Comparison of ENCODE assay signal across 8 cellular contexts in genomic region chr11:27234043-27234668, GRCh38.
DNase-seq lines count a peak whose midpoint lies in the region; ATAC-seq and TF ChIP-seq lines count a peak whose summit lies in the region.

No MANE protein-coding gene starts in this region.

- no peaks in the 10 kb centered on the region for H3K27me3 ChIP-seq in heart right ventricle

- H3K4me3 ChIP-seq in GM12864 (ENCODE audit: low read depth, low read length): peak overlapping the region; percentile 1; the same call in 1 of the 2 replicates
- peak overlapping the region in 1 of 10 donors; percentile 19 for H3K4me3 ChIP-seq in heart right ventricle

- 67 to 73% methylated on average over 10 of the region's 10 CpGs for WGBS in heart right ventricle, 2 donors

- intact Hi-C loops in heart right ventricle (cut with DNase I): no loop called here

- TF ChIP-seq CTCF in GM12864 (IDR thresholded peaks at IDR 0.05; ENCODE audit: low read depth, low read length, missing control alignments) (no peak), heart right ventricle (IDR thresholded peaks at IDR 0.05) (no peak)

- H3K9me3 ChIP-seq in heart right ventricle: no peaks in the 10 kb centered on the region

- peaks cover 0 to 29% (median 0%) of the 10 kb centered on the region in 9 donors for H3K4me1 ChIP-seq in heart right ventricle

- H3K27ac ChIP-seq in heart right ventricle: peak overlapping the region in 8 of 10 donors; percentile 3 to 84 (median 68)

- peak; percentile 95 for ATAC-seq in GM21528 (IDR thresholded peaks at IDR 0.05; ENCODE audit: low FRiP score, unreplicated experiment)
- peak; percentile 96 for ATAC-seq in HG03575 (IDR thresholded peaks at IDR 0.05; ENCODE audit: extremely low read depth, insufficient number of reproducible peaks, low FRiP score, unreplicated experiment)
- ATAC-seq in heart right ventricle: peak in 7 of 8 donors; percentile 63 to 92 (median 79)

- DNase-seq in GM12864 (ENCODE audit: low read depth) (peak; percentile 91), RPMI7951 (ENCODE audit: low read depth) (peak; percentile 97), heart right ventricle (peak in 1 of 2 donors; percentile 27), medulla oblongata (ENCODE audit: extremely low spot score) (no peak), COR-L47 (lab: John Stamatoyannopoulos, UW) (no peak)
- DNase-seq in stimulated activated CD4-positive, alpha-beta T cell treated with anti-CD3 and anti-CD28 coated beads, Interleukin-1b, Interleukin-23, amount 100 ng/mL, for 48 hours: no peak

- no peaks in the 10 kb centered on the region for H3K36me3 ChIP-seq in heart right ventricle

Comparison
In these comparisons a context has a peak if more than half of its experiments do, and no peak if none do; other contexts are left out.
1. DNase-seq: peak in GM12864 (single experiment) and RPMI7951 (single experiment); none in stimulated activated CD4-positive, alpha-beta T cell treated with anti-CD3 and anti-CD28 coated beads, Interleukin-1b, Interleukin-23, amount 100 ng/mL, for 48 hours (single experiment), medulla oblongata (single experiment) and COR-L47 (single experiment).
2. Peak in every context shown above with its lines, with median percentiles within 50 percentile points of each other: ATAC-seq.